ENCODE assay signal across 29 cellular contexts in the genomic region with DNA sequence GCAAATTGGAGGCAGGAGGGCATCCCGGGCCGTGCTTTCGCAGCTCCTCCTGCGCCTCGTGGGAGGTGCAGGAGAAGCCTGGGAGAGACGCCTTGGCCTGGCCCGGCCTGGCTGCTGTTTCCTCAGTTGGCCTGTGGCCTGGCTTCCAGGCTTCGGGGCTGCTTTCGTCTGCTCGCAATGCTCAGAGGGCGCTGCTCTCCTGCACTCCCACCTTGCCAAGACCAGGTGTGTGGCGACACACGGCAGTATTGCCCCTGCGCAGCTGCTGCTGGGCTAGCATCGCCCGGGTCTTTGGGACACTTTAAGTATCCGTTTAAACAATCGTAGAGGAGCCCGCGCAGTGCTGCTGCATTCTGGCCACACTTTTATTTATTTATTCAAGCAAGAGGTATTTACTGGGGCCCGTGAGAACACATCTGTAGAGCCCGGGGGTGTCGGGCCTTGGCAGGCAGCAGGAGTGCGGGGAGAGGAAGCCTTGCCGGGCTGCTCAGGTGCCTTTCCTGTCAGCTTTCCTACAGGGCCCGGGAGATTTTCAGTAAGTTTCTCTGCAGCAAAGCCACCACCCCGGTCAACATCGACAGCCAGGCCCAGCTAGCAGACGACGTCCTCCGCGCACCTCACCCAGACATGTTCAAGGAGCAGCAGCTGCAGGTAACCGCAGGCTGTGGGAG. TPM values are rescaled to one million over a fixed set of nuclear protein-coding genes. Genes with fewer than 3 reads are reported as not detected.
DNase-seq lines count a peak whose midpoint lies in the region; ATAC-seq and TF ChIP-seq lines count a peak whose summit lies in the region.
"Had no signal": no experiment of that assay in that cellular context is flagged by ENCODE, and none has a peak within 500 bp of the region (broad histone marks: within the 10 kb centered on the region; RNA-seq: fewer than 3 reads in every experiment).

No MANE protein-coding gene starts in this region.

- no peak overlapping the region for H3K4me3 ChIP-seq in RWPE2 (ENCODE audit: severe bottlenecking)
- H3K4me3 ChIP-seq: heart right ventricle, right lobe of liver, tibial nerve had no signal

- H3K9me3 Mint-ChIP-seq in activated CD4-positive, alpha-beta T cell treated with anti-CD3 and anti-CD28 coated beads for 36 hours (ENCODE audit: low read depth) = no peaks in the 10 kb centered on the region
- H3K9me3 Mint-ChIP-seq: activated T-cell treated with anti-CD3 and anti-CD28 coated beads, Interleukin-2, amount 50 U/mL, for 72 hours; naive thymus-derived CD8-positive, alpha-beta T cell; stimulated activated naive CD8-positive, alpha-beta T cell treated with anti-CD3 and anti-CD28 coated beads, Interleukin-15, amount 100 ng/mL, for 72 hours had no signal

- H3K4me1 Mint-ChIP-seq in activated CD4-positive, alpha-beta T cell treated with anti-CD3 and anti-CD28 coated beads for 36 hours = no peaks in the 10 kb centered on the region
- H3K4me1 Mint-ChIP-seq: activated CD8-positive, alpha-beta memory T cell treated with anti-CD3 and anti-CD28 coated beads, Interleukin-2, amount 10 ng/mL, durations not matched to agents 7 days and 5 days; stimulated activated naive CD8-positive, alpha-beta T cell treated with anti-CD3 and anti-CD28 coated beads, Interleukin-15, amount 100 ng/mL, for 72 hours had no signal

- no peaks in the 10 kb centered on the region for H3K27me3 Mint-ChIP-seq in activated CD4-positive, alpha-beta T cell treated with anti-CD3 and anti-CD28 coated beads for 36 hours
- H3K27me3 Mint-ChIP-seq: activated CD8-positive, alpha-beta memory T cell treated with anti-CD3 and anti-CD28 coated beads, Interleukin-2, amount 10 ng/mL, durations not matched to agents 7 days and 5 days; activated naive CD8-positive, alpha-beta T cell; B cell; naive thymus-derived CD8-positive, alpha-beta T cell; stimulated activated naive CD8-positive, alpha-beta T cell treated with anti-CD3 and anti-CD28 coated beads, Interleukin-15, amount 100 ng/mL, for 72 hours had no signal

- H3K4me1 ChIP-seq in RWPE2 (ENCODE audit: insufficient read depth, poor library complexity, severe bottlenecking) = no peaks in the 10 kb centered on the region

- no peaks in the 10 kb centered on the region for H3K36me3 Mint-ChIP-seq in activated CD4-positive, alpha-beta T cell treated with anti-CD3 and anti-CD28 coated beads for 36 hours (ENCODE audit: low read depth)
- H3K36me3 Mint-ChIP-seq: activated CD8-positive, alpha-beta memory T cell treated with anti-CD3 and anti-CD28 coated beads, Interleukin-2, amount 10 ng/mL, durations not matched to agents 7 days and 5 days had no signal

- DNase-seq in NCI-H2107 treated with DMSO at 0.1 percent for 48 hours (lab: John Stamatoyannopoulos, UW; ENCODE audit: unreplicated experiment) (peak; percentile 17), NCI-H2107 (lab: John Stamatoyannopoulos, UW) (no peak), RWPE2 (ENCODE audit: low spot score) (peak; percentile 53), iPS-NIHi11 (ENCODE audit: low spot score) (peak; percentile 24), sciatic nerve (ENCODE audit: low spot score) (peak; percentile 59), NCI-H1417 (lab: John Stamatoyannopoulos, UW) (no peak)
- no peak for DNase-seq in activated CD4-positive, alpha-beta T cell treated with anti-CD3 and anti-CD28 coated beads for 36 hours
- DNase-seq: 8988T; activated CD4-positive, alpha-beta T cell treated with anti-CD3 and anti-CD28 coated beads, Interleukin-2, amount 50 U/mL, for 1 hour; activated CD8-positive, alpha-beta memory T cell treated with anti-CD3 and anti-CD28 coated beads, Interleukin-2, amount 10 ng/mL, durations not matched to agents 7 days and 5 days; activated T-cell treated with anti-CD3 and anti-CD28 coated beads, Interleukin-2, amount 50 U/mL, for 72 hours; effector CD8-positive, alpha-beta T cell; erythroblast; KG1; midbrain; NCI-H1694; stimulated activated naive CD8-positive, alpha-beta T cell treated with anti-CD3 and anti-CD28 coated beads, Interleukin-15, amount 100 ng/mL, for 72 hours had no signal

- intact Hi-C loops in sciatic nerve (cut with DNase I) = no loop called here
- intact Hi-C loops in activated CD4-positive, alpha-beta T cell treated with anti-CD3 and anti-CD28 coated beads for 36 hours (cut with DNase I, micrococcal nuclease) = no loop called here

- no peak for ATAC-seq in RWPE2 (ENCODE audit: low read depth)
- peak; percentile 78 for ATAC-seq in sciatic nerve
- ATAC-seq in activated CD4-positive, alpha-beta T cell treated with anti-CD3 and anti-CD28 coated beads for 36 hours = no peak
- ATAC-seq in GM19463 (IDR thresholded peaks at IDR 0.05; ENCODE audit: unreplicated experiment) = no peak
- ATAC-seq: activated CD8-positive, alpha-beta memory T cell treated with anti-CD3 and anti-CD28 coated beads, Interleukin-2, amount 10 ng/mL, durations not matched to agents 7 days and 5 days; activated T-cell treated with anti-CD3 and anti-CD28 coated beads, Interleukin-2, amount 50 U/mL, for 72 hours; heart right ventricle; left colon; naive thymus-derived CD8-positive, alpha-beta T cell; right lobe of liver; SK-N-SH treated with all-trans-retinoic acid at 6 μM for 48 hours; stimulated activated naive CD8-positive, alpha-beta T cell treated with anti-CD3 and anti-CD28 coated beads, Interleukin-15, amount 100 ng/mL, for 72 hours had no signal

- peaks cover 32% of the 10 kb centered on the region for H3K36me3 ChIP-seq in RWPE2 (ENCODE audit: low read depth)

- H3K27ac ChIP-seq in RWPE2 (ENCODE audit: poor library complexity, severe bottlenecking) = no peak overlapping the region
- H3K27ac ChIP-seq: heart right ventricle, right lobe of liver had no signal

- CTCF ChIA-PET in activated CD4-positive, alpha-beta T cell treated with anti-CD3 and anti-CD28 coated beads for 36 hours (lab: Charles Lee) = interaction anchor here (0.6 kb wide), 1 partner anchor 553 kb away, joined by 3 read pairs; no protein-coding TSS in a partner anchor

- no peak for TF ChIP-seq CTCF in RWPE2 (IDR thresholded peaks at IDR 0.05; ENCODE audit: poor library complexity, severe bottlenecking)

- H3K9me3 ChIP-seq in RWPE2 (ENCODE audit: severe bottlenecking) = no peaks in the 10 kb centered on the region
- H3K9me3 ChIP-seq: heart right ventricle, right lobe of liver, tibial nerve had no signal

- H3K27ac Mint-ChIP-seq in activated CD4-positive, alpha-beta T cell treated with anti-CD3 and anti-CD28 coated beads for 36 hours = no peak overlapping the region
- H3K27ac Mint-ChIP-seq: activated CD8-positive, alpha-beta memory T cell treated with anti-CD3 and anti-CD28 coated beads, Interleukin-2, amount 10 ng/mL, durations not matched to agents 7 days and 5 days; activated naive CD8-positive, alpha-beta T cell; activated T-cell treated with anti-CD3 and anti-CD28 coated beads, Interleukin-2, amount 50 U/mL, for 72 hours; B cell; stimulated activated naive CD8-positive, alpha-beta T cell treated with anti-CD3 and anti-CD28 coated beads, Interleukin-15, amount 100 ng/mL, for 72 hours had no signal

- no peaks in the 10 kb centered on the region for H3K27me3 ChIP-seq in RWPE2 (ENCODE audit: insufficient read depth, poor library complexity, severe bottlenecking)
- H3K27me3 ChIP-seq: heart right ventricle, right lobe of liver, tibial nerve had no signal

- no peak overlapping the region for H3K4me3 Mint-ChIP-seq in activated CD4-positive, alpha-beta T cell treated with anti-CD3 and anti-CD28 coated beads for 36 hours
- H3K4me3 Mint-ChIP-seq: activated CD8-positive, alpha-beta memory T cell treated with anti-CD3 and anti-CD28 coated beads, Interleukin-2, amount 10 ng/mL, durations not matched to agents 7 days and 5 days; activated naive CD8-positive, alpha-beta T cell; activated T-cell treated with anti-CD3 and anti-CD28 coated beads, Interleukin-2, amount 50 U/mL, for 72 hours; B cell; naive thymus-derived CD8-positive, alpha-beta T cell; stimulated activated naive CD8-positive, alpha-beta T cell treated with anti-CD3 and anti-CD28 coated beads, Interleukin-15, amount 100 ng/mL, for 72 hours had no signal

- POLR2A ChIA-PET in activated CD4-positive, alpha-beta T cell treated with anti-CD3 and anti-CD28 coated beads for 36 hours (lab: Charles Lee) = no interaction called here

RNA-seq across cellular contexts. Expression of a gene that starts 26.2 kb away (rescaled TPM):
- total RNA-seq in sciatic nerve = not detected
- not detected for total RNA-seq in activated CD4-positive, alpha-beta T cell treated with anti-CD3 and anti-CD28 coated beads for 36 hours
- total RNA-seq: activated CD8-positive, alpha-beta memory T cell treated with anti-CD3 and anti-CD28 coated beads, Interleukin-2, amount 10 ng/mL, durations not matched to agents 7 days and 5 days; B cell; fibroblast of villous mesenchyme; left colon; naive thymus-derived CD8-positive, alpha-beta T cell; RPMI7951; T-helper 2 cell treated with Interferon-gamma antibody and Interleukin-4, amounts not matched to agents 100 ng/mL and 5 ng/mL, for 36 hours; tibial nerve had no signal

RNA-seq across cellular contexts. Expression of a gene that starts 47.5 kb away (rescaled TPM):
- not detected for total RNA-seq in sciatic nerve
- not detected for total RNA-seq in activated CD4-positive, alpha-beta T cell treated with anti-CD3 and anti-CD28 coated beads for 36 hours
- total RNA-seq: activated CD8-positive, alpha-beta memory T cell treated with anti-CD3 and anti-CD28 coated beads, Interleukin-2, amount 10 ng/mL, durations not matched to agents 7 days and 5 days; activated T-cell treated with anti-CD3 and anti-CD28 coated beads, Interleukin-2, amount 50 U/mL, for 72 hours; fibroblast of villous mesenchyme; naive thymus-derived CD8-positive, alpha-beta T cell; RPMI7951; T-helper 2 cell treated with Interferon-gamma antibody and Interleukin-4, amounts not matched to agents 100 ng/mL and 5 ng/mL, for 36 hours had no signal

Comparison
In these comparisons a context has a peak if more than half of its experiments do, and no peak if none do; other contexts are left out.
1. DNase-seq: peak in NCI-H2107 treated with DMSO at 0.1 percent for 48 hours (single experiment), RWPE2 (single experiment), iPS-NIHi11 (single experiment) and sciatic nerve (single experiment); none in NCI-H2107 (single experiment), activated CD4-positive, alpha-beta T cell treated with anti-CD3 and anti-CD28 coated beads for 36 hours (single experiment) and NCI-H1417 (0 of 3).